ENCODE assay signal across 8 cellular contexts in genomic region chr19:49085020-49085867, GRCh38. TPM values are rescaled to one million over a fixed set of nuclear protein-coding genes. Genes with fewer than 3 reads are reported as not detected.
DNase-seq lines count a peak whose midpoint lies in the region; ATAC-seq and TF ChIP-seq lines count a peak whose summit lies in the region.

Gene SNRNP70, plus strand, starts transcription at chr19:49085451. Its CDS starts 964 bp downstream, at chr19:49086415.

- H3K27me3 ChIP-seq in right atrium auricular region, result no peaks in the 10 kb centered on the region
- H3K27me3 ChIP-seq in uterus, result no peaks in the 10 kb centered on the region

- peak; percentile 97 for TF ChIP-seq POLR2A in GM15510 (IDR thresholded peaks at IDR 0.05; ENCODE audit: borderline replicate concordance, extremely low read depth, insufficient read length)
- peak; percentile 57 to 91 for TF ChIP-seq POLR2A in uterus (IDR thresholded peaks at IDR 0.05)

- peaks cover 0 to 32% of the 10 kb centered on the region in 2 donors for H3K4me1 ChIP-seq in right atrium auricular region
- H3K4me1 ChIP-seq in uterus, result peaks cover 0 to 19% of the 10 kb centered on the region in 2 donors

- H3K4me3 ChIP-seq in right atrium auricular region (peak within 1 kb of the TSS; percentile 83 to 94), uterus (peak within 1 kb of the TSS; percentile 93 to 94)

- H3K27ac ChIP-seq in right atrium auricular region, result peak within 1 kb of the TSS; percentile 85 to 93
- peak within 1 kb of the TSS; percentile 81 to 87 for H3K27ac ChIP-seq in uterus

- peak in 1 of 2 donors; percentile 27 for TF ChIP-seq CTCF in right atrium auricular region (IDR thresholded peaks at IDR 0.05)
- TF ChIP-seq CTCF in uterus (IDR thresholded peaks at IDR 0.05), result peak in 3 of 4 experiments; percentile 14 to 33 (median 21)

- H3K9me3 ChIP-seq in right atrium auricular region (no peaks in the 10 kb centered on the region), uterus (no peaks in the 10 kb centered on the region)

- H3K36me3 ChIP-seq in right atrium auricular region (peaks cover 24% of the 10 kb centered on the region), uterus (no peaks in the 10 kb centered on the region)

- intact Hi-C loops in T-helper 2 cell treated with Interferon-gamma antibody and Interleukin-4, amounts not matched to agents 100 ng/mL and 5 ng/mL, for 36 hours (cut with micrococcal nuclease), result loop anchor here (1.0 to 2.0 kb wide), 3 partner anchors 34 to 728 kb away; partner anchors contain the start of genes C19orf73, FUZ and PPFIA3
- intact Hi-C loops in uterus (cut with DNase I; ENCODE audit: low total_unique reads), result no loop called here

- DNase-seq in NCI-H187 treated with DMSO at 0.1 percent for 48 hours (lab: John Stamatoyannopoulos, UW), result peak; percentile 98
- peak; percentile 82 to 99 (median 97) for DNase-seq in anterior cingulate cortex (lab: John Stamatoyannopoulos, UW)
- peak; percentile 99 for DNase-seq in right atrium auricular region (ENCODE audit: low spot score)
- DNase-seq in pulmonary artery endothelial cell (ENCODE audit: low read depth, low spot score), result peak; percentile 99
- peak; percentile 99 for DNase-seq in uterus

- ATAC-seq in HG02943 (IDR thresholded peaks at IDR 0.05; ENCODE audit: low read depth, unreplicated experiment), result peak; percentile 81

RNA-seq across cellular contexts. Expression of gene SNRNP70, which starts in this region (rescaled TPM):
- 228 and 238 TPM in 2 replicates for total RNA-seq in T-helper 2 cell treated with Interferon-gamma antibody and Interleukin-4, amounts not matched to agents 100 ng/mL and 5 ng/mL, for 36 hours
- total RNA-seq in right atrium auricular region (10 to 100 TPM; 62.7 to 89.4 TPM), pulmonary artery endothelial cell (199 and 280 TPM in 2 replicates), uterus (100 to 1,000 TPM; 196 to 462 (median 289) TPM)

Comparison
In these comparisons a context has a peak if more than half of its experiments do, and no peak if none do; other contexts are left out.
1. Peak in every context shown above with its lines: DNase-seq, ATAC-seq, H3K4me3 ChIP-seq and H3K27ac ChIP-seq.